ENCODE assay signal across 28 cellular contexts in the genomic region with DNA sequence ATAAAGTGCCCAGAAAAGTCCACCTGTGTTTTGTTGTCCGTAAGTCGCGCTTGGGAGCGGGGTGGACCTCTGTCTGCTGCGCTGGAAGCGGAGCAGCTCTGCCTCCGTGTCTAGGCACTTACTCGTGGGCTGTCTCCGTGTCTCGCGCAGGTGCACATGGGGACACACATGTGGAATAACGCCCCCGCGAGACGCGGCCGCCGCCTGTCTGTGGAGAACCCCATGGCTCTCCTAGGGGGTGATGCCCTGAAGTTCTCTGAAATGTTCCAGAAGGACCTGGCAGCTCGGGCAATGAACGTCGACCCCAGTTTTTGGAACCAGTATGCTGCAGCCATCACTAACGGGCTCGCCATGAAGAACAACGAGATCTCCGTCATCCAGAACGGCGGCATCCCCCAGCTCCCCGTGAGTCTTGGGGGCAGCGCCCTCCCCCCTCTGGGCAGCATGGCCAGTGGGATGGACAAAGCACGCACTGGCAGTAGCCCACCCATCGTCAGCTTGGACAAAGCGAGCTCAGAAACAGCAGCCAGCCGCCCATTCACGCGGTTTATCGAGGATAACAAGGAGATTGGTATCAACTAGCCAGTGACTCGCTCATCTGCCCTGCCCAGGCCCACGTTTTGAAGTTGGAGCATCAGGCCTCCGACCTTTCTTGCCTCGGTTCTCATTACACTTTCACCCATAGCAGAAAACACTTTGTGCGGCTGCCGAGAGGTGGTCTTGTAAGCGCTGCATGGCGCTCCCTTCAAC. TPM values are rescaled to one million over a fixed set of nuclear protein-coding genes. Genes with fewer than 3 reads are reported as not detected.
"Had no signal": no experiment of that assay in that cellular context is flagged by ENCODE, and none has a peak within 500 bp of the region (broad histone marks: within the 10 kb centered on the region; RNA-seq: fewer than 3 reads in every experiment).

No MANE protein-coding gene starts in this region.

- DNase-seq: effector memory CD4-positive, alpha-beta T cell; esophagus squamous epithelium; foreskin melanocyte; glutamatergic neuron; heart right ventricle; hippocampal formation; kidney glomerular epithelial cell; left colon; left ventricle myocardium inferior; lower lobe of right lung; naive thymus-derived CD8-positive, alpha-beta T cell; stimulated activated CD4-positive, alpha-beta T cell treated with anti-CD3 and anti-CD28 coated beads, Interleukin-15, amount 100 ng/mL, for 24 hours; stimulated activated CD4-positive, alpha-beta T cell treated with anti-CD3 and anti-CD28 coated beads, Interleukin-2, amount 100 ng/mL, for 48 hours; stimulated activated naive B cell treated with anti-CD40 and anti-IgM and Interleukin-4, amounts not matched to agents 10 μg/mL and 1 μg/mL and 100 μg/mL, for 72 hours; upper lobe of right lung; uterus had no signal

- FAIRE-seq: colon, endothelial cell of umbilical vein, islet of Langerhans had no signal

- ATAC-seq: heart right ventricle; left colon; naive thymus-derived CD8-positive, alpha-beta T cell; stimulated activated naive B cell treated with anti-CD40 and anti-IgM and Interleukin-4, amounts not matched to agents 10 μg/mL and 1 μg/mL and 100 μg/mL, for 72 hours had no signal

- H2AFZ ChIP-seq: parathyroid adenoma had no signal

- H3K79me2 ChIP-seq: parathyroid adenoma had no signal

- H3K9me3 ChIP-seq: esophagus squamous epithelium, left ventricle myocardium inferior, lower lobe of right lung, neutrophil, prostate gland, right atrium auricular region, thoracic aorta, tibial nerve, upper lobe of right lung, uterus had no signal

- H3K9ac ChIP-seq: parathyroid adenoma had no signal

- H3K4me1 ChIP-seq: esophagus squamous epithelium, heart right ventricle, left ventricle myocardium inferior, lower lobe of right lung, parathyroid adenoma, prostate gland, right atrium auricular region, tibial nerve, upper lobe of right lung, uterus had no signal

- H3K27ac ChIP-seq: esophagus squamous epithelium, heart right ventricle, left ventricle myocardium inferior, lower lobe of right lung, neutrophil, parathyroid adenoma, right atrium auricular region, skin epidermis, thoracic aorta, tibial nerve, upper lobe of right lung, uterus had no signal

- H3K4me3 ChIP-seq: esophagus squamous epithelium, heart right ventricle, left ventricle myocardium inferior, lower lobe of right lung, prostate gland, right atrium auricular region, skin epidermis, thoracic aorta, tibial nerve, upper lobe of right lung, uterus had no signal

- H3K36me3 ChIP-seq: esophagus squamous epithelium, heart right ventricle, left ventricle myocardium inferior, lower lobe of right lung, neutrophil, prostate gland, right atrium auricular region, thoracic aorta, tibial nerve, upper lobe of right lung, uterus had no signal

- H3K27me3 ChIP-seq: right atrium auricular region, tibial nerve, uterus had no signal

RNA-seq across cellular contexts. Expression of a gene that starts 17.3 kb away (rescaled TPM):
- total RNA-seq: endothelial cell of umbilical vein; esophagus squamous epithelium; left colon; lower lobe of right lung; mesenteric fat pad; myocyte; naive thymus-derived CD8-positive, alpha-beta T cell; thoracic aorta; tibial nerve; upper lobe of right lung had no signal
- polyA plus RNA-seq: endothelial cell of umbilical vein; naive thymus-derived CD8-positive, alpha-beta T cell had no signal
